In genomic region chrY:7240096-7240495, GRCh38 we compare ENCODE assay signal across 16 cellular contexts.
A peak's percentile ranks its signal among the peaks of the same experiment; 100 is the strongest.
DNase-seq lines count a peak whose midpoint lies in the region; ATAC-seq and TF ChIP-seq lines count a peak whose summit lies in the region.
"Had no signal": no experiment of that assay in that cellular context is flagged by ENCODE, and none has a peak within 500 bp of the region (broad histone marks: within the 10 kb centered on the region; RNA-seq: fewer than 3 reads in every experiment).

No MANE protein-coding gene starts in this region.

- peaks cover 44% of the 10 kb centered on the region for H3K4me1 Mint-ChIP-seq in CD8-positive, alpha-beta T cell (ENCODE audit: low read depth)
- no peaks in the 10 kb centered on the region for H3K4me1 Mint-ChIP-seq in activated T-cell treated with anti-CD3 and anti-CD28 coated beads, Interleukin-2, amount 50 U/mL, for 72 hours (ENCODE audit: low read depth)
- peaks cover 0 to 52% of the 10 kb centered on the region in 2 donors for H3K4me1 Mint-ChIP-seq in natural killer cell

- no peak for TF ChIP-seq EP300 in sigmoid colon (IDR thresholded peaks at IDR 0.05)

- peaks cover 32% of the 10 kb centered on the region for H3K4me1 ChIP-seq in CD8-positive, alpha-beta T cell (ENCODE audit: insufficient read depth, low read length)
- no peaks in the 10 kb centered on the region for H3K4me1 ChIP-seq in sigmoid colon
- H3K4me1 ChIP-seq: BLaER1 treated with 17β-estradiol and CSF1 and Interleukin-3, amounts not matched to agents 10 nM and 100 nM; gastroesophageal sphincter; SJSA1 had no signal

- WGBS in sigmoid colon, 2 donors, result 66 to 84% methylated on average over 6 of the region's 6 CpGs

- TF ChIP-seq CTCF in CD8-positive, alpha-beta T cell (IDR thresholded peaks at IDR 0.05), result no peak
- TF ChIP-seq CTCF in natural killer cell (IDR thresholded peaks at IDR 0.05) (no peak), sigmoid colon (IDR thresholded peaks at IDR 0.05) (no peak)

- POLR2A ChIA-PET in CD8-positive, alpha-beta T cell (lab: Charles Lee), result interaction anchor here (0.6 to 2.4 kb wide), 7 partner anchors 27 to 100 kb away, joined by 3 to 13 read pairs (median 4); no protein-coding TSS in a partner anchor

- H3K36me3 Mint-ChIP-seq in CD8-positive, alpha-beta T cell, result no peaks in the 10 kb centered on the region
- peaks cover 0 to 8% of the 10 kb centered on the region in 2 donors for H3K36me3 Mint-ChIP-seq in activated T-cell treated with anti-CD3 and anti-CD28 coated beads, Interleukin-2, amount 50 U/mL, for 72 hours (ENCODE audit: insufficient read depth in 2 of 2)
- no peaks in the 10 kb centered on the region for H3K36me3 Mint-ChIP-seq in natural killer cell

- H3K4me3 Mint-ChIP-seq in CD8-positive, alpha-beta T cell, result peak overlapping the region; percentile 4
- peak overlapping the region in 1 of 2 donors; percentile 69 for H3K4me3 Mint-ChIP-seq in activated T-cell treated with anti-CD3 and anti-CD28 coated beads, Interleukin-2, amount 50 U/mL, for 72 hours
- no peak overlapping the region for H3K4me3 Mint-ChIP-seq in natural killer cell

- DNase-seq in CD8-positive, alpha-beta T cell, result peak in 5 of 7 experiments; percentile 23 to 84 (median 34)
- DNase-seq in T-helper 1 cell (peak in 4 of 5 donors; percentile 23 to 48 (median 45)), natural killer cell (peak; percentile 17), sigmoid colon (no peak), Ammon's horn (ENCODE audit: low spot score) (no peak)
- DNase-seq in activated T-cell treated with anti-CD3 and anti-CD28 coated beads, Interleukin-2, amount 50 U/mL, for 72 hours, result peak in 1 of 2 donors; percentile 12
- DNase-seq: activated gamma-delta T cell treated with Interleukin-2 at 50 U/mL for 16 hours, H7, IMR-90, NCI-H1105, NCI-H226, occipital lobe had no signal

- peak overlapping the region; percentile 69 for H3K27ac ChIP-seq in CD8-positive, alpha-beta T cell (ENCODE audit: low read depth, low read length)
- H3K27ac ChIP-seq in sigmoid colon, result no peak overlapping the region
- H3K27ac ChIP-seq: BLaER1 treated with 17β-estradiol and CSF1 and Interleukin-3, amounts not matched to agents 10 nM and 100 nM; gastroesophageal sphincter; SJSA1 had no signal

- no peak overlapping the region for H3K4me3 ChIP-seq in CD8-positive, alpha-beta T cell (ENCODE audit: low read depth, low read length)
- no peak overlapping the region for H3K4me3 ChIP-seq in sigmoid colon
- H3K4me3 ChIP-seq: BLaER1 treated with 17β-estradiol and CSF1 and Interleukin-3, amounts not matched to agents 10 nM and 100 nM; gastroesophageal sphincter; SJSA1 had no signal

- H3K9me3 Mint-ChIP-seq in CD8-positive, alpha-beta T cell, result no peaks in the 10 kb centered on the region
- no peaks in the 10 kb centered on the region for H3K9me3 Mint-ChIP-seq in activated T-cell treated with anti-CD3 and anti-CD28 coated beads, Interleukin-2, amount 50 U/mL, for 72 hours
- no peaks in the 10 kb centered on the region for H3K9me3 Mint-ChIP-seq in natural killer cell

- ATAC-seq in CD8-positive, alpha-beta T cell, result peak; percentile 92
- peak in 1 of 2 donors; percentile 98 for ATAC-seq in activated T-cell treated with anti-CD3 and anti-CD28 coated beads, Interleukin-2, amount 50 U/mL, for 72 hours (replicated peaks in 1 of 2)
- ATAC-seq in natural killer cell, result peak in 2 of 3 donors; percentile 90 to 97
- ATAC-seq in HG02981 (IDR thresholded peaks at IDR 0.05; ENCODE audit: unreplicated experiment), result no peak
- ATAC-seq: gastroesophageal sphincter had no signal

- H3K27ac Mint-ChIP-seq in CD8-positive, alpha-beta T cell, result peak overlapping the region; percentile 95
- peak overlapping the region; percentile 80 for H3K27ac Mint-ChIP-seq in activated T-cell treated with anti-CD3 and anti-CD28 coated beads, Interleukin-2, amount 50 U/mL, for 72 hours
- H3K27ac Mint-ChIP-seq in natural killer cell, result peak overlapping the region in 1 of 2 donors; percentile 91

- H3K27me3 Mint-ChIP-seq in CD8-positive, alpha-beta T cell (ENCODE audit: low read depth), result no peaks in the 10 kb centered on the region
- no peaks in the 10 kb centered on the region for H3K27me3 Mint-ChIP-seq in activated T-cell treated with anti-CD3 and anti-CD28 coated beads, Interleukin-2, amount 50 U/mL, for 72 hours (ENCODE audit: low read depth)
- H3K27me3 Mint-ChIP-seq in natural killer cell (ENCODE audit: low read depth in 2 of 2), result no peaks in the 10 kb centered on the region

- CTCF ChIA-PET in CD8-positive, alpha-beta T cell (lab: Charles Lee), result interaction anchor here (0.6 to 1.0 kb wide), 2 partner anchors 33 to 36 kb away, joined by 4 to 5 read pairs; no protein-coding TSS in a partner anchor

- H3K36me3 ChIP-seq in CD8-positive, alpha-beta T cell (ENCODE audit: insufficient read depth, low read length), result no peaks in the 10 kb centered on the region
- H3K36me3 ChIP-seq in sigmoid colon, result no peaks in the 10 kb centered on the region
- H3K36me3 ChIP-seq: BLaER1 treated with 17β-estradiol and CSF1 and Interleukin-3, amounts not matched to agents 10 nM and 100 nM; gastroesophageal sphincter; SJSA1 had no signal

- intact Hi-C loops in CD8-positive, alpha-beta T cell (cut with DNase I, micrococcal nuclease), result loop anchor here (1.0 kb wide), 1 partner anchor 33 kb away; no protein-coding TSS in a partner anchor
- intact Hi-C loops in natural killer cell (cut with micrococcal nuclease), result loop anchor here (2.0 kb wide), 1 partner anchor 33 kb away; no protein-coding TSS in a partner anchor
- intact Hi-C loops in sigmoid colon (cut with DNase I), result no loop called here

- no peaks in the 10 kb centered on the region for H3K9me3 ChIP-seq in CD8-positive, alpha-beta T cell (ENCODE audit: low read length)
- no peaks in the 10 kb centered on the region for H3K9me3 ChIP-seq in sigmoid colon
- H3K9me3 ChIP-seq: BLaER1 treated with 17β-estradiol and CSF1 and Interleukin-3, amounts not matched to agents 10 nM and 100 nM; gastroesophageal sphincter; SJSA1 had no signal

- no peaks in the 10 kb centered on the region for H3K27me3 ChIP-seq in CD8-positive, alpha-beta T cell (ENCODE audit: insufficient read depth, low read length)
- H3K27me3 ChIP-seq in sigmoid colon, result no peaks in the 10 kb centered on the region
- H3K27me3 ChIP-seq: BLaER1 treated with 17β-estradiol and CSF1 and Interleukin-3, amounts not matched to agents 10 nM and 100 nM; gastroesophageal sphincter; SJSA1 had no signal

- TF ChIP-seq POLR2A in sigmoid colon (IDR thresholded peaks at IDR 0.05), result no peak

Comparison
In these comparisons a context has a peak if more than half of its experiments do, and no peak if none do; other contexts are left out.
1. DNase-seq: peak in CD8-positive, alpha-beta T cell (5 of 7), T-helper 1 cell (4 of 5) and natural killer cell (single experiment); none in sigmoid colon (single experiment) and Ammon's horn (single experiment).